Comparison of ENCODE assay signal across 16 cellular contexts in genomic region chr1:154814106-154814505, GRCh38. TPM values are rescaled to one million over a fixed set of nuclear protein-coding genes. Genes with fewer than 3 reads are reported as not detected.
DNase-seq lines count a peak whose midpoint lies in the region; ATAC-seq and TF ChIP-seq lines count a peak whose summit lies in the region.
"Had no signal": no experiment of that assay in that cellular context is flagged by ENCODE, and none has a peak within 500 bp of the region (broad histone marks: within the 10 kb centered on the region; RNA-seq: fewer than 3 reads in every experiment).

No MANE protein-coding gene starts in this region.

- H3K4me3 Mint-ChIP-seq in nephron, result no peak overlapping the region
- H3K4me3 Mint-ChIP-seq: CD4-positive, alpha-beta T cell had no signal

- H3K27ac ChIP-seq in left ventricle myocardium inferior (replicated peaks) (peak overlapping the region; percentile 52), cingulate gyrus (ENCODE audit: low read depth, low read length) (peak overlapping the region; percentile 10)
- H3K27ac ChIP-seq: A549, SK-N-MC had no signal

- peaks cover 4% of the 10 kb centered on the region for H3K27me3 Mint-ChIP-seq in nephron (ENCODE audit: low read depth)
- H3K27me3 Mint-ChIP-seq: CD4-positive, alpha-beta T cell had no signal

- TF ChIP-seq CTCF in left ventricle myocardium inferior (IDR thresholded peaks at IDR 0.05; ENCODE audit: borderline replicate concordance), result no peak
- TF ChIP-seq CTCF in nephron (IDR thresholded peaks at IDR 0.05; ENCODE audit: unreplicated experiment in 3 of 3), result no peak

- peaks cover 55% of the 10 kb centered on the region for H3K4me1 Mint-ChIP-seq in nephron

- peaks cover 51% of the 10 kb centered on the region for H3K4me1 ChIP-seq in left ventricle myocardium inferior
- H3K4me1 ChIP-seq: A549, Caco-2 had no signal

- intact Hi-C loops in left ventricle myocardium inferior (cut with micrococcal nuclease) (no loop called here), left cardiac atrium (cut with DNase I) (no loop called here)

- no peak for DNase-seq in left ventricle myocardium inferior
- DNase-seq in left cardiac atrium, result no peak
- no peak for DNase-seq in OCI-M2 (lab: John Stamatoyannopoulos, UW; ENCODE audit: unreplicated experiment)
- no peak for DNase-seq in activated CD4-positive, alpha-beta T cell treated with anti-CD3 and anti-CD28 coated beads for 1 hour
- DNase-seq: Caco-2; CD4-positive, alpha-beta T cell; GOT3; NCI-H226; NCI-H524 treated with DMSO at 0.1 percent for 48 hours had no signal

- no peaks in the 10 kb centered on the region for H3K9me3 ChIP-seq in left ventricle myocardium inferior (replicated peaks)
- H3K9me3 ChIP-seq: A549, Caco-2 had no signal

- H3K4me3 ChIP-seq in left ventricle myocardium inferior, result no peak overlapping the region
- H3K4me3 ChIP-seq: A549, SK-N-MC had no signal

- no peaks in the 10 kb centered on the region for H3K36me3 Mint-ChIP-seq in nephron (ENCODE audit: low read depth)

- no peaks in the 10 kb centered on the region for H3K9me3 Mint-ChIP-seq in nephron
- H3K9me3 Mint-ChIP-seq: CD4-positive, alpha-beta T cell had no signal

- ATAC-seq in left cardiac atrium (no peak), GM19397 (IDR thresholded peaks at IDR 0.05; ENCODE audit: unreplicated experiment) (no peak)
- ATAC-seq: A549, Panc1 had no signal

- H3K36me3 ChIP-seq in left ventricle myocardium inferior, result no peaks in the 10 kb centered on the region

- H3K27ac Mint-ChIP-seq in nephron, result peak overlapping the region in 2 of 3 experiments; percentile 3 to 66
- H3K27ac Mint-ChIP-seq: CD4-positive, alpha-beta T cell had no signal

- H3K27me3 ChIP-seq in left ventricle myocardium inferior (ENCODE audit: low read depth), result no peaks in the 10 kb centered on the region

RNA-seq across cellular contexts. Expression of gene KCNN3, which starts 56.0 kb away (rescaled TPM):
- total RNA-seq in left ventricle myocardium inferior (4.8 TPM), left cardiac atrium (1 to 10 TPM; 3.2 to 4.6 TPM)
- total RNA-seq: CD4-positive, alpha-beta T cell; HT-29 had no signal
